Comparison of ENCODE assay signal across 13 cellular contexts in genomic region chr3:141448606-141449216, GRCh38. TPM values are rescaled to one million over a fixed set of nuclear protein-coding genes. Genes with fewer than 3 reads are reported as not detected.
DNase-seq lines count a peak whose midpoint lies in the region; ATAC-seq and TF ChIP-seq lines count a peak whose summit lies in the region.
"Had no signal": no experiment of that assay in that cellular context is flagged by ENCODE, and none has a peak within 500 bp of the region (broad histone marks: within the 10 kb centered on the region; RNA-seq: fewer than 3 reads in every experiment).

No MANE protein-coding gene starts in this region.

- H3K27me3 ChIP-seq in left ventricle myocardium inferior (ENCODE audit: low read depth) (no peaks in the 10 kb centered on the region), right atrium auricular region (no peaks in the 10 kb centered on the region), muscle layer of colon (ENCODE audit: control insufficient read depth in 1 of 2, insufficient read depth in 2 of 2, low read length in 2 of 2) (no peaks in the 10 kb centered on the region), aorta (ENCODE audit: control insufficient read depth in 1 of 2, insufficient read depth in 2 of 2, low read length in 1 of 2) (no peaks in the 10 kb centered on the region)

- peaks cover 78% of the 10 kb centered on the region for H3K4me1 ChIP-seq in left ventricle myocardium inferior
- peaks cover 0 to 20% of the 10 kb centered on the region in 2 donors for H3K4me1 ChIP-seq in right atrium auricular region
- H3K4me1 ChIP-seq in muscle layer of colon (ENCODE audit: insufficient read depth, low read length) = peaks cover 41% of the 10 kb centered on the region
- peaks cover 0 to 3% of the 10 kb centered on the region in 2 donors for H3K4me1 ChIP-seq in aorta (ENCODE audit: control insufficient read depth in 1 of 2, insufficient read depth in 2 of 2, low read length in 2 of 2)

- H3K9ac ChIP-seq in muscle layer of colon (ENCODE audit: low read length) = peak overlapping the region; percentile 25

- H3K27ac ChIP-seq in left ventricle myocardium inferior (replicated peaks) (peak overlapping the region; percentile 7), right atrium auricular region (no peak overlapping the region), coronary artery (peak overlapping the region; percentile 44 to 63), muscle layer of colon (ENCODE audit: low read depth, low read length) (peak overlapping the region; percentile 52), aorta (ENCODE audit: low read depth in 1 of 2, low read length in 2 of 2) (peak overlapping the region; percentile 25 to 57)

- DNase-seq in left ventricle myocardium inferior (no peak), right atrium auricular region (ENCODE audit: low spot score) (no peak), coronary artery (ENCODE audit: low spot score) (no peak), aorta (no peak), DMS79 (lab: John Stamatoyannopoulos, UW) (no peak)
- DNase-seq in activated CD4-positive, CD25-positive, alpha-beta regulatory T cell treated with anti-CD3 and anti-CD28 coated beads, Interleukin-2, amount 50 U/mL, for 72 hours = no peak
- DNase-seq: central memory CD4-positive, alpha-beta T cell; NCI-H1105; NCI-H446 had no signal

- H3K36me3 ChIP-seq in left ventricle myocardium inferior (peaks cover 33% of the 10 kb centered on the region), right atrium auricular region (peaks cover 37% of the 10 kb centered on the region), muscle layer of colon (ENCODE audit: insufficient read depth, low read length) (peaks cover 39% of the 10 kb centered on the region), aorta (ENCODE audit: control insufficient read depth in 1 of 2, insufficient read depth in 2 of 2, low read length in 1 of 2) (peaks cover 2 to 4% of the 10 kb centered on the region in 2 donors)

- intact Hi-C loops in left ventricle myocardium inferior (cut with micrococcal nuclease) (no loop called here), aorta (cut with DNase I) (no loop called here)

- H3K4me3 ChIP-seq in left ventricle myocardium inferior (no peak overlapping the region), right atrium auricular region (no peak overlapping the region), coronary artery (no peak overlapping the region), muscle layer of colon (ENCODE audit: low read depth in 1 of 2, low read length in 2 of 2) (no peak overlapping the region), aorta (ENCODE audit: low read length in 2 of 2) (no peak overlapping the region)
- H3K4me3 ChIP-seq: skin epidermis had no signal

- 43% methylated on average over 6 of the region's 6 CpGs for WGBS in aorta, 2 donors

- no peaks in the 10 kb centered on the region for H3K9me3 ChIP-seq in left ventricle myocardium inferior (replicated peaks)
- no peaks in the 10 kb centered on the region for H3K9me3 ChIP-seq in right atrium auricular region
- no peaks in the 10 kb centered on the region for H3K9me3 ChIP-seq in muscle layer of colon (ENCODE audit: low read length)
- no peaks in the 10 kb centered on the region for H3K9me3 ChIP-seq in aorta (ENCODE audit: control insufficient read depth, low read length)

- ATAC-seq in aorta (ENCODE audit: low FRiP score) (no peak), GM19463 (IDR thresholded peaks at IDR 0.05; ENCODE audit: unreplicated experiment) (no peak)
- ATAC-seq: left lobe of liver had no signal

- TF ChIP-seq CTCF in left ventricle myocardium inferior (IDR thresholded peaks at IDR 0.05; ENCODE audit: borderline replicate concordance) = no peak
- TF ChIP-seq CTCF in right atrium auricular region (IDR thresholded peaks at IDR 0.05) = no peak
- TF ChIP-seq CTCF in coronary artery (IDR thresholded peaks at IDR 0.05) = no peak

RNA-seq across cellular contexts. Expression of gene RASA2, which starts 38.1 kb away (rescaled TPM):
- total RNA-seq in left ventricle myocardium inferior (4.3 TPM), right atrium auricular region (1 to 10 TPM; 3.3 to 5.1 TPM), aorta (10 to 100 TPM; 25.5 to 26.1 TPM)
- 1 to 10 TPM; 6.9 to 7.8 TPM for polyA plus RNA-seq in aorta

Comparison
In these comparisons a context has a peak if more than half of its experiments do, and no peak if none do; other contexts are left out.
1. H3K27ac ChIP-seq: peak in left ventricle myocardium inferior (single experiment), coronary artery (2 of 2), muscle layer of colon (single experiment) and aorta (2 of 2); none in right atrium auricular region (0 of 2).